In genomic region chr10:83991986-83992753, GRCh38 we compare ENCODE assay signal across 9 cellular contexts.
DNase-seq lines count a peak whose midpoint lies in the region; ATAC-seq and TF ChIP-seq lines count a peak whose summit lies in the region.
"Had no signal": no experiment of that assay in that cellular context is flagged by ENCODE, and none has a peak within 500 bp of the region (broad histone marks: within the 10 kb centered on the region; RNA-seq: fewer than 3 reads in every experiment).

No MANE protein-coding gene starts in this region.

- H3K4me1 ChIP-seq in OCI-LY7 (ENCODE audit: insufficient read depth, low read length, poor library complexity, severe bottlenecking) = no peaks in the 10 kb centered on the region
- H3K4me1 ChIP-seq in effector memory CD4-positive, alpha-beta T cell (ENCODE audit: control insufficient read depth, insufficient read depth, low read length, poor library complexity, severe bottlenecking) = no peaks in the 10 kb centered on the region

- BruUV-seq in OCI-LY7 (replicated peaks; lab: Mats Ljungman, UMichigan) = no TSS peak

- ATAC-seq in HG02852 (IDR thresholded peaks at IDR 0.05; ENCODE audit: unreplicated experiment) = peak; percentile 43

- DNase-seq in activated T-cell treated with anti-CD3 and anti-CD28 coated beads, Interleukin-2, amount 50 U/mL, for 48 hours = peak; percentile 23 to 24
- DNase-seq in activated T-cell treated with anti-CD3 and anti-CD28 coated beads, Interleukin-2, amount 50 U/mL, for 1 hour = no peak
- DNase-seq in OCI-LY7 (ENCODE audit: low spot score) = peak; percentile 29
- peak; percentile 67 for DNase-seq in iPS-NIHi11 (ENCODE audit: low spot score)
- DNase-seq in NCI-H2196 (lab: John Stamatoyannopoulos, UW; ENCODE audit: unreplicated experiment) = no peak
- DNase-seq in effector memory CD4-positive, alpha-beta T cell = no peak
- no peak for DNase-seq in HCEC 1CT
- DNase-seq: activated naive CD8-positive, alpha-beta T cell treated with anti-CD3 and anti-CD28 coated beads, Interleukin-2, amount 10 ng/mL, durations not matched to agents 7 days and 5 days had no signal

- peak; percentile 75 for TF ChIP-seq CTCF in OCI-LY7 (conservative IDR thresholded peaks at IDR 0.05; ENCODE audit: low read length)

- no peak overlapping the region for H3K4me3 ChIP-seq in OCI-LY7 (ENCODE audit: low read depth, low read length, poor library complexity, severe bottlenecking)
- H3K4me3 ChIP-seq in effector memory CD4-positive, alpha-beta T cell (ENCODE audit: insufficient read depth, low read depth, low read length, poor library complexity, severe bottlenecking) = no peak overlapping the region

- no peaks in the 10 kb centered on the region for H3K9me3 ChIP-seq in OCI-LY7 (ENCODE audit: low read length)
- H3K9me3 ChIP-seq in effector memory CD4-positive, alpha-beta T cell (ENCODE audit: control insufficient read depth, low read length) = no peaks in the 10 kb centered on the region

- no peak overlapping the region for H3K4me2 ChIP-seq in OCI-LY7 (ENCODE audit: low read length)

- POLR2A ChIA-PET in OCI-LY7 (lab: Charles Lee) = interaction anchor here (0.8 kb wide), 1 partner anchor 14 kb away, joined by 3 read pairs; no protein-coding TSS in a partner anchor

- H3K27ac ChIP-seq in OCI-LY7 (ENCODE audit: low read depth, low read length, poor library complexity, severe bottlenecking) = no peak overlapping the region
- no peak overlapping the region for H3K27ac ChIP-seq in effector memory CD4-positive, alpha-beta T cell (ENCODE audit: insufficient read depth, low read length, poor library complexity, severe bottlenecking)

- H3K9me2 ChIP-seq in OCI-LY7 (ENCODE audit: insufficient read depth, low read length) = no peaks in the 10 kb centered on the region

- H2AFZ ChIP-seq in OCI-LY7 (ENCODE audit: low read length) = no peak overlapping the region

- intact Hi-C loops in OCI-LY7 (cut with micrococcal nuclease; ENCODE audit: unreplicated experiment) = no loop called here

- no peaks in the 10 kb centered on the region for H3K79me2 ChIP-seq in OCI-LY7 (ENCODE audit: insufficient read depth, low read depth, low read length)

- H3K36me3 ChIP-seq in OCI-LY7 (ENCODE audit: insufficient read depth, low read length) = no peaks in the 10 kb centered on the region
- no peaks in the 10 kb centered on the region for H3K36me3 ChIP-seq in effector memory CD4-positive, alpha-beta T cell (ENCODE audit: control insufficient read depth, insufficient read depth, low read length)

- no peaks in the 10 kb centered on the region for H3K27me3 ChIP-seq in effector memory CD4-positive, alpha-beta T cell (replicated peaks; ENCODE audit: control insufficient read depth, insufficient read depth, low read length, poor library complexity, severe bottlenecking)

- CTCF ChIA-PET in OCI-LY7 (lab: Charles Lee; ENCODE audit: unreplicated experiment) = no interaction called here

- H4K20me1 ChIP-seq in OCI-LY7 (ENCODE audit: insufficient read depth, low read length) = no peaks in the 10 kb centered on the region

Comparison
In these comparisons a context has a peak if more than half of its experiments do, and no peak if none do; other contexts are left out.
1. DNase-seq: peak in activated T-cell treated with anti-CD3 and anti-CD28 coated beads, Interleukin-2, amount 50 U/mL, for 48 hours (2 of 2), OCI-LY7 (single experiment) and iPS-NIHi11 (single experiment); none in activated T-cell treated with anti-CD3 and anti-CD28 coated beads, Interleukin-2, amount 50 U/mL, for 1 hour (single experiment), NCI-H2196 (single experiment), effector memory CD4-positive, alpha-beta T cell (0 of 3) and HCEC 1CT (single experiment).